In the genomic region with DNA sequence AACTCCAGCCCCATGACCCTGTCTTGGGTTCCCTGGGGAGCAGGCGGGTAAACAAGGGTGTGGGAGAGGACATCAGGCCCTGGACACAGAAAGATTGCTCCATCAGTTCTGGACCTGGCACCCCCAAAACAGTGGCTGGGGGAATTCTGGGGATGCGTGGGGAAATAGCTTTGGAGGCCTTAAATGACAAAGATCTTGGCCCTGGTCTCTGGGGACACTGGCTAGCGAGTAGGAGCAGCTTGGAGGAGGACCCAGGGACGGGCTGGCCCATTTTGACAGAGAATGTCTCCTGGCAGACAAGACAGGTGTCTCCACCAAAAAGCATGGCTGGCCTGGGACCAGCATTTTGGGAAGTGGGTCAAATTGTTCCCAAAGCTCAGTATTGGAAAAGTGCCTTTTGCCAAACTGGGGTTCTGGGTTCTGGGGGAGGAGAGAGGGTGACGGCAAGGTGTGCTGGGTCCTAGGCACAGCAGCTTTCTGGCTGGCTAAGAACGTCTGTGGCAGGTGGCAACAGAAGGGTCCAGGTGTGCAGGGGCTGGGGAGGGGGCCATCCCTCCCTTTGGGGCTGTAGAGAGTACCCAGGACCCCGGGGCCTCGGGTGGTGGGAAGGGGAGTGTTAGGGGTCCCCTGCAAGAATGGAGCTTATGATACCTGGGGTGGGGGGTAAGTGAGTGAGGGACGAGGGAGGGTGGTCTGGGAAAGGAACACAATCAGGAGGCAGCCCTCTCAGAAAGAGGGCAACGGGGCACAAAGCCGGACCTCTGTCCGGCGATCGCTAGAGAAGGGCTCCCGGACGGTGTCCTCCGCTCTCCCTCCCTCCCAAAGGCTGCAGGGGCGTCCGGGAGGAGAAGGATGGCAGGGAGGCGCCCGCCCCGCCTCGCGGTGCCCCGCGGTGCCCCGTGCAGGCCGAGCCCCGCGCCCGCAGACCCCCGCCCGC, we compare ENCODE assay signal across 8 cellular contexts.
A peak's percentile ranks its signal among the peaks of the same experiment; 100 is the strongest.
DNase-seq lines count a peak whose midpoint lies in the region; FAIRE-seq and TF ChIP-seq lines count a peak whose summit lies in the region.

No MANE protein-coding gene starts in this region.

- DNase-seq in HAP-1 (ENCODE audit: low spot score in 2 of 2), result peak in 1 of 2 experiments; percentile 10
- DNase-seq in iPS-NIHi7 (ENCODE audit: extremely low spot score), result peak; percentile 28
- no peak for DNase-seq in stimulated activated CD4-positive, alpha-beta T cell treated with anti-CD3 and anti-CD28 coated beads, Interleukin-2, amount 100 ng/mL, for 24 hours
- DNase-seq in RKO (ENCODE audit: low spot score), result no peak
- DNase-seq in D721Med (ENCODE audit: insufficient read length, low spot score), result no peak

- no peaks in the 10 kb centered on the region for H3K27me3 ChIP-seq in HAP-1 (ENCODE audit: low read depth)
- no peaks in the 10 kb centered on the region for H3K27me3 ChIP-seq in stomach smooth muscle (ENCODE audit: control insufficient read depth in 1 of 2, insufficient read depth in 2 of 2, low read length in 2 of 2)

- no peaks in the 10 kb centered on the region for H3K36me3 ChIP-seq in HAP-1 (replicated peaks)
- no peaks in the 10 kb centered on the region for H3K36me3 ChIP-seq in stomach smooth muscle (ENCODE audit: control insufficient read depth in 2 of 2, insufficient read depth in 2 of 2, low read length in 2 of 2)

- H3K27me3 Mint-ChIP-seq in activated naive CD8-positive, alpha-beta T cell, result peaks cover 38% of the 10 kb centered on the region

- H3K4me1 Mint-ChIP-seq in activated naive CD8-positive, alpha-beta T cell (ENCODE audit: low read depth), result peaks cover 17% of the 10 kb centered on the region

- H3K27ac ChIP-seq in C4-2B (peak overlapping the region; percentile 26; the same call in 1 of the 2 replicates), stomach smooth muscle (ENCODE audit: low read length) (peak overlapping the region; percentile 58)

- H3K36me3 Mint-ChIP-seq in activated naive CD8-positive, alpha-beta T cell, result no peaks in the 10 kb centered on the region

- FAIRE-seq in D721Med (lab: Jason Lieb, UNC), result no peak

- TF ChIP-seq CTCF in C4-2B (conservative IDR thresholded peaks at IDR 0.05) (no peak), D721Med (IDR thresholded peaks at IDR 0.05; ENCODE audit: insufficient read depth, missing control alignments) (no peak)

- peak overlapping the region; percentile 71 for H3K4me3 Mint-ChIP-seq in activated naive CD8-positive, alpha-beta T cell

- H3K27ac Mint-ChIP-seq in activated naive CD8-positive, alpha-beta T cell, result no peak overlapping the region

- H3K9me3 ChIP-seq in HAP-1 (no peaks in the 10 kb centered on the region), stomach smooth muscle (ENCODE audit: control insufficient read depth in 2 of 2, low read length in 2 of 2) (no peaks in the 10 kb centered on the region)

- H3K4me3 ChIP-seq in HAP-1, result peak overlapping the region; percentile 35
- peak overlapping the region; percentile 79 to 84 for H3K4me3 ChIP-seq in stomach smooth muscle (ENCODE audit: low read length in 2 of 2)

- no peaks in the 10 kb centered on the region for H3K9me3 Mint-ChIP-seq in activated naive CD8-positive, alpha-beta T cell (ENCODE audit: low read depth)

- peak overlapping the region; percentile 61 to 74 for H3K9ac ChIP-seq in stomach smooth muscle (ENCODE audit: low read length in 2 of 2)

- H3K4me1 ChIP-seq in HAP-1 (no peaks in the 10 kb centered on the region; the same call in 1 of the 2 replicates), stomach smooth muscle (ENCODE audit: control insufficient read depth, insufficient read depth, low read length) (peaks cover 34% of the 10 kb centered on the region)

- in situ Hi-C loops in HAP-1 (cut with MboI; ENCODE audit: low sequenced_read_pairs), result no loop called here
